1 cellular context compared by ENCODE assay signal in the genomic region with DNA sequence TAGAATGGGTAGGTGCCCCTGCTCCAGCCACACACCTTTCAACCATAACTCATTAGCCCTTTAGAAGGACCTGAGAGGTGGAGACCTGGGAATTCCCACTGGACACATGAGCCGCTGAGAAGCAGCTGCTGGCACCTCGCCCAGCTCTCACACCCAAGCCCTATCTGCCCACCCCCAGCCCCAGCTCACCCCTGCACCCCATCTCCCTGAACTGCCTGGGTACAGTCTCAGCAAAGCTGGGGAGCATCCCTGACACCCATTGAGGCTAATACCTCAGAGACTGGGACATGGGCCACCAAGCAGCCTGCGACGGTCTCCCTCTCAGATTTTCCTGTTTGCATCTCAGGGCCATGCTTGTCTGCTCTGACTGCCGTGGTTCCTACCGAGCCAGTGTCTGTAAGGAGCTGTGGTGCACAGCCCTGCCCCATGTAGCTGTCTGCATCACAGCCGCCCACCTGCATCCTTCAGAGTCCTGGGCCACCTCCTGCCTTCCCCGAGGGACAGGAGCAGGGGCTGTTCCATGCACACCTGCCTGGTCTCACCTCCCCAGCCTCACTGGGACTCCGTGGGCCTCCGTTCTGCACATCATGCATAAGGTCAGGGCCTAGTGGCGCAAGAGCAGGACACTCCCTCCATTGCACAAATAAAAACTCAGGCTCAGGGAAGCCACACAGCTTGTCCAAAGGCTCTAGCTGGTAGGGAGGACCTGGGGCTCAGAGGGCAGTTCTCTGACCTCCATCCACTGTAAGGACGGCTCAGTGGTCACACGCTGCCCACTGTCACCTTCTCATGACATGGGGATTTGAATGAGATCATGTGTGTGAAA.
A peak's percentile ranks its signal among the peaks of the same experiment; 100 is the strongest.
TF ChIP-seq lines count a peak whose summit lies in the region.

No MANE protein-coding gene starts in this region.

TF ChIP-seq in HepG2, 621 proteins besides CTCF, POLR2A, EP300 and RAD21 (continued from another document and continues in another):
- TF ChIP-seq, protein P1, sequence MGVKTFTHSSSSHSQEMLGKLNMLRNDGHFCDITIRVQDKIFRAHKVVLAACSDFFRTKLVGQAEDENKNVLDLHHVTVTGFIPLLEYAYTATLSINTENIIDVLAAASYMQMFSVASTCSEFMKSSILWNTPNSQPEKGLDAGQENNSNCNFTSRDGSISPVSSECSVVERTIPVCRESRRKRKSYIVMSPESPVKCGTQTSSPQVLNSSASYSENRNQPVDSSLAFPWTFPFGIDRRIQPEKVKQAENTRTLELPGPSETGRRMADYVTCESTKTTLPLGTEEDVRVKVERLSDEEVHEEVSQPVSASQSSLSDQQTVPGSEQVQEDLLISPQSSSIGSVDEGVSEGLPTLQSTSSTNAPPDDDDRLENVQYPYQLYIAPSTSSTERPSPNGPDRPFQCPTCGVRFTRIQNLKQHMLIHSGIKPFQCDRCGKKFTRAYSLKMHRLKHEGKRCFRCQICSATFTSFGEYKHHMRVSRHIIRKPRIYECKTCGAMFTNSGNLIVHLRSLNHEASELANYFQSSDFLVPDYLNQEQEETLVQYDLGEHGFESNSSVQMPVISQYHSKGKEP (CRISPR knock-in tag; IDR thresholded peaks at IDR 0.05) = no peak
- TF ChIP-seq HNF4A (CRISPR knock-in tag; IDR thresholded peaks at IDR 0.05) = peak; percentile 82
- TF ChIP-seq CBX1 (IDR thresholded peaks at IDR 0.05; ENCODE audit: low read depth) = no peak
- no peak for TF ChIP-seq IKZF4 (CRISPR knock-in tag; IDR thresholded peaks at IDR 0.05; ENCODE audit: borderline replicate concordance, low read depth, not compliant biosample characterization)
- TF ChIP-seq XRCC5 (optimal IDR thresholded peaks at IDR 0.05; ENCODE audit: low read length) = peak; percentile 43
- TF ChIP-seq TRIM24 (CRISPR knock-in tag; IDR thresholded peaks at IDR 0.05) = no peak
- TF ChIP-seq, protein P2, sequence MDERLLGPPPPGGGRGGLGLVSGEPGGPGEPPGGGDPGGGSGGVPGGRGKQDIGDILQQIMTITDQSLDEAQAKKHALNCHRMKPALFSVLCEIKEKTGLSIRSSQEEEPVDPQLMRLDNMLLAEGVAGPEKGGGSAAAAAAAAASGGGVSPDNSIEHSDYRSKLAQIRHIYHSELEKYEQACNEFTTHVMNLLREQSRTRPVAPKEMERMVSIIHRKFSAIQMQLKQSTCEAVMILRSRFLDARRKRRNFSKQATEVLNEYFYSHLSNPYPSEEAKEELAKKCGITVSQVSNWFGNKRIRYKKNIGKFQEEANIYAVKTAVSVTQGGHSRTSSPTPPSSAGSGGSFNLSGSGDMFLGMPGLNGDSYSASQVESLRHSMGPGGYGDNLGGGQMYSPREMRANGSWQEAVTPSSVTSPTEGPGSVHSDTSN (CRISPR knock-in tag; IDR thresholded peaks at IDR 0.05) = no peak
- TF ChIP-seq, protein P3, sequence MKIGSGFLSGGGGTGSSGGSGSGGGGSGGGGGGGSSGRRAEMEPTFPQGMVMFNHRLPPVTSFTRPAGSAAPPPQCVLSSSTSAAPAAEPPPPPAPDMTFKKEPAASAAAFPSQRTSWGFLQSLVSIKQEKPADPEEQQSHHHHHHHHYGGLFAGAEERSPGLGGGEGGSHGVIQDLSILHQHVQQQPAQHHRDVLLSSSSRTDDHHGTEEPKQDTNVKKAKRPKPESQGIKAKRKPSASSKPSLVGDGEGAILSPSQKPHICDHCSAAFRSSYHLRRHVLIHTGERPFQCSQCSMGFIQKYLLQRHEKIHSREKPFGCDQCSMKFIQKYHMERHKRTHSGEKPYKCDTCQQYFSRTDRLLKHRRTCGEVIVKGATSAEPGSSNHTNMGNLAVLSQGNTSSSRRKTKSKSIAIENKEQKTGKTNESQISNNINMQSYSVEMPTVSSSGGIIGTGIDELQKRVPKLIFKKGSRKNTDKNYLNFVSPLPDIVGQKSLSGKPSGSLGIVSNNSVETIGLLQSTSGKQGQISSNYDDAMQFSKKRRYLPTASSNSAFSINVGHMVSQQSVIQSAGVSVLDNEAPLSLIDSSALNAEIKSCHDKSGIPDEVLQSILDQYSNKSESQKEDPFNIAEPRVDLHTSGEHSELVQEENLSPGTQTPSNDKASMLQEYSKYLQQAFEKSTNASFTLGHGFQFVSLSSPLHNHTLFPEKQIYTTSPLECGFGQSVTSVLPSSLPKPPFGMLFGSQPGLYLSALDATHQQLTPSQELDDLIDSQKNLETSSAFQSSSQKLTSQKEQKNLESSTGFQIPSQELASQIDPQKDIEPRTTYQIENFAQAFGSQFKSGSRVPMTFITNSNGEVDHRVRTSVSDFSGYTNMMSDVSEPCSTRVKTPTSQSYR (CRISPR knock-in tag; IDR thresholded peaks at IDR 0.05; ENCODE audit: borderline replicate concordance) = no peak
- TF ChIP-seq SOX5 (CRISPR knock-in tag; IDR thresholded peaks at IDR 0.05; ENCODE audit: borderline replicate concordance) = 0 out of 2 replicates have a peak, but pooled peaks have one; percentile 11
- TF ChIP-seq ZNF33A (CRISPR knock-in tag; IDR thresholded peaks at IDR 0.05; ENCODE audit: borderline replicate concordance) = no peak
- TF ChIP-seq HMG20B (CRISPR knock-in tag; conservative IDR thresholded peaks at IDR 0.05) = no peak
- no peak for TF ChIP-seq NFKBIZ (CRISPR knock-in tag; IDR thresholded peaks at IDR 0.05)
- no peak for TF ChIP-seq ZNF747 (CRISPR knock-in tag; IDR thresholded peaks at IDR 0.05; ENCODE audit: borderline replicate concordance)
- TF ChIP-seq SOX13 (IDR thresholded peaks at IDR 0.05) = no peak
- TF ChIP-seq SOX13 (CRISPR knock-in tag; conservative IDR thresholded peaks at IDR 0.05 in 1 of 2, IDR thresholded peaks at IDR 0.05 in 1 of 2) = peak in 1 of 2 experiments; percentile 25; a peak in 1 of 4 replicates
- no peak for TF ChIP-seq PCBP1 (IDR thresholded peaks at IDR 0.05; ENCODE audit: borderline replicate concordance, low read depth, low read length)
- no peak for TF ChIP-seq SOX6 (IDR thresholded peaks at IDR 0.05)
- TF ChIP-seq SOX6 (CRISPR knock-in tag; IDR thresholded peaks at IDR 0.05) = peak; percentile 27; the same call in 1 of the 2 replicates
- TF ChIP-seq, protein P4, sequence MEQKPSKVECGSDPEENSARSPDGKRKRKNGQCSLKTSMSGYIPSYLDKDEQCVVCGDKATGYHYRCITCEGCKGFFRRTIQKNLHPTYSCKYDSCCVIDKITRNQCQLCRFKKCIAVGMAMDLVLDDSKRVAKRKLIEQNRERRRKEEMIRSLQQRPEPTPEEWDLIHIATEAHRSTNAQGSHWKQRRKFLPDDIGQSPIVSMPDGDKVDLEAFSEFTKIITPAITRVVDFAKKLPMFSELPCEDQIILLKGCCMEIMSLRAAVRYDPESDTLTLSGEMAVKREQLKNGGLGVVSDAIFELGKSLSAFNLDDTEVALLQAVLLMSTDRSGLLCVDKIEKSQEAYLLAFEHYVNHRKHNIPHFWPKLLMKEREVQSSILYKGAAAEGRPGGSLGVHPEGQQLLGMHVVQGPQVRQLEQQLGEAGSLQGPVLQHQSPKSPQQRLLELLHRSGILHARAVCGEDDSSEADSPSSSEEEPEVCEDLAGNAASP (CRISPR knock-in tag; IDR thresholded peaks at IDR 0.05; ENCODE audit: borderline replicate concordance) = no peak; the same call in 1 of the 2 replicates
- TF ChIP-seq, protein P5, sequence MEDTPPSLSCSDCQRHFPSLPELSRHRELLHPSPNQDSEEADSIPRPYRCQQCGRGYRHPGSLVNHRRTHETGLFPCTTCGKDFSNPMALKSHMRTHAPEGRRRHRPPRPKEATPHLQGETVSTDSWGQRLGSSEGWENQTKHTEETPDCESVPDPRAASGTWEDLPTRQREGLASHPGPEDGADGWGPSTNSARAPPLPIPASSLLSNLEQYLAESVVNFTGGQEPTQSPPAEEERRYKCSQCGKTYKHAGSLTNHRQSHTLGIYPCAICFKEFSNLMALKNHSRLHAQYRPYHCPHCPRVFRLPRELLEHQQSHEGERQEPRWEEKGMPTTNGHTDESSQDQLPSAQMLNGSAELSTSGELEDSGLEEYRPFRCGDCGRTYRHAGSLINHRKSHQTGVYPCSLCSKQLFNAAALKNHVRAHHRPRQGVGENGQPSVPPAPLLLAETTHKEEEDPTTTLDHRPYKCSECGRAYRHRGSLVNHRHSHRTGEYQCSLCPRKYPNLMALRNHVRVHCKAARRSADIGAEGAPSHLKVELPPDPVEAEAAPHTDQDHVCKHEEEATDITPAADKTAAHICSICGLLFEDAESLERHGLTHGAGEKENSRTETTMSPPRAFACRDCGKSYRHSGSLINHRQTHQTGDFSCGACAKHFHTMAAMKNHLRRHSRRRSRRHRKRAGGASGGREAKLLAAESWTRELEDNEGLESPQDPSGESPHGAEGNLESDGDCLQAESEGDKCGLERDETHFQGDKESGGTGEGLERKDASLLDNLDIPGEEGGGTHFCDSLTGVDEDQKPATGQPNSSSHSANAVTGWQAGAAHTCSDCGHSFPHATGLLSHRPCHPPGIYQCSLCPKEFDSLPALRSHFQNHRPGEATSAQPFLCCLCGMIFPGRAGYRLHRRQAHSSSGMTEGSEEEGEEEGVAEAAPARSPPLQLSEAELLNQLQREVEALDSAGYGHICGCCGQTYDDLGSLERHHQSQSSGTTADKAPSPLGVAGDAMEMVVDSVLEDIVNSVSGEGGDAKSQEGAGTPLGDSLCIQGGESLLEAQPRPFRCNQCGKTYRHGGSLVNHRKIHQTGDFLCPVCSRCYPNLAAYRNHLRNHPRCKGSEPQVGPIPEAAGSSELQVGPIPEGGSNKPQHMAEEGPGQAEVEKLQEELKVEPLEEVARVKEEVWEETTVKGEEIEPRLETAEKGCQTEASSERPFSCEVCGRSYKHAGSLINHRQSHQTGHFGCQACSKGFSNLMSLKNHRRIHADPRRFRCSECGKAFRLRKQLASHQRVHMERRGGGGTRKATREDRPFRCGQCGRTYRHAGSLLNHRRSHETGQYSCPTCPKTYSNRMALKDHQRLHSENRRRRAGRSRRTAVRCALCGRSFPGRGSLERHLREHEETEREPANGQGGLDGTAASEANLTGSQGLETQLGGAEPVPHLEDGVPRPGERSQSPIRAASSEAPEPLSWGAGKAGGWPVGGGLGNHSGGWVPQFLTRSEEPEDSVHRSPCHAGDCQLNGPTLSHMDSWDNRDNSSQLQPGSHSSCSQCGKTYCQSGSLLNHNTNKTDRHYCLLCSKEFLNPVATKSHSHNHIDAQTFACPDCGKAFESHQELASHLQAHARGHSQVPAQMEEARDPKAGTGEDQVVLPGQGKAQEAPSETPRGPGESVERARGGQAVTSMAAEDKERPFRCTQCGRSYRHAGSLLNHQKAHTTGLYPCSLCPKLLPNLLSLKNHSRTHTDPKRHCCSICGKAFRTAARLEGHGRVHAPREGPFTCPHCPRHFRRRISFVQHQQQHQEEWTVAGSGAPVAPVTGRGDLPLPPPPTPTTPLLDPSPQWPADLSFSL (CRISPR knock-in tag; IDR thresholded peaks at IDR 0.05) = no peak
- no peak for TF ChIP-seq MTF2 (CRISPR knock-in tag; IDR thresholded peaks at IDR 0.05; ENCODE audit: borderline replicate concordance)
- no peak for TF ChIP-seq KDM3A (CRISPR knock-in tag; IDR thresholded peaks at IDR 0.05; ENCODE audit: low read depth)
- peak; percentile 43; the same call in 1 of the 2 replicates for TF ChIP-seq HIVEP1 (CRISPR knock-in tag; IDR thresholded peaks at IDR 0.05)
- TF ChIP-seq ZNF260 (CRISPR knock-in tag; IDR thresholded peaks at IDR 0.05; ENCODE audit: borderline replicate concordance, low read depth) = no peak
- TF ChIP-seq ZNF547 (CRISPR knock-in tag; IDR thresholded peaks at IDR 0.05) = no peak
- TF ChIP-seq TBX2 (CRISPR knock-in tag; IDR thresholded peaks at IDR 0.05; ENCODE audit: borderline replicate concordance) = peak; percentile 38; the same call in 1 of the 2 replicates
- TF ChIP-seq, protein P6, sequence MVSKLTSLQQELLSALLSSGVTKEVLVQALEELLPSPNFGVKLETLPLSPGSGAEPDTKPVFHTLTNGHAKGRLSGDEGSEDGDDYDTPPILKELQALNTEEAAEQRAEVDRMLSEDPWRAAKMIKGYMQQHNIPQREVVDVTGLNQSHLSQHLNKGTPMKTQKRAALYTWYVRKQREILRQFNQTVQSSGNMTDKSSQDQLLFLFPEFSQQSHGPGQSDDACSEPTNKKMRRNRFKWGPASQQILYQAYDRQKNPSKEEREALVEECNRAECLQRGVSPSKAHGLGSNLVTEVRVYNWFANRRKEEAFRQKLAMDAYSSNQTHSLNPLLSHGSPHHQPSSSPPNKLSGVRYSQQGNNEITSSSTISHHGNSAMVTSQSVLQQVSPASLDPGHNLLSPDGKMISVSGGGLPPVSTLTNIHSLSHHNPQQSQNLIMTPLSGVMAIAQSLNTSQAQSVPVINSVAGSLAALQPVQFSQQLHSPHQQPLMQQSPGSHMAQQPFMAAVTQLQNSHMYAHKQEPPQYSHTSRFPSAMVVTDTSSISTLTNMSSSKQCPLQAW (CRISPR knock-in tag; IDR thresholded peaks at IDR 0.05) = no peak
- TF ChIP-seq ZNF549 (CRISPR knock-in tag; IDR thresholded peaks at IDR 0.05) = no peak
- TF ChIP-seq TP53 (CRISPR knock-in tag; conservative IDR thresholded peaks at IDR 0.05) = no peak
